In genomic region chr19:42032428-42032827, GRCh38 we compare ENCODE assay signal across 12 cellular contexts. TPM values are rescaled to one million over a fixed set of nuclear protein-coding genes. Genes with fewer than 3 reads are reported as not detected.
A peak's percentile ranks its signal among the peaks of the same experiment; 100 is the strongest.
DNase-seq lines count a peak whose midpoint lies in the region; ATAC-seq and TF ChIP-seq lines count a peak whose summit lies in the region.
"Had no signal": no experiment of that assay in that cellular context is flagged by ENCODE, and none has a peak within 500 bp of the region (broad histone marks: within the 10 kb centered on the region; RNA-seq: fewer than 3 reads in every experiment).

No MANE protein-coding gene starts in this region.

- H3K9me3 Mint-ChIP-seq in glutamatergic neuron (ENCODE audit: unreplicated experiment), result peaks cover 3% of the 10 kb centered on the region
- H3K9me3 Mint-ChIP-seq in stimulated activated memory B cell treated with anti-CD40 and anti-IgM and Interleukin-4, amounts not matched to agents 10 μg/mL and 1 μg/mL and 100 μg/mL, for 72 hours, result no peaks in the 10 kb centered on the region
- H3K9me3 Mint-ChIP-seq: activated naive CD8-positive, alpha-beta T cell treated with anti-CD3 and anti-CD28 coated beads, Interleukin-2, amount 10 ng/mL, durations not matched to agents 7 days and 5 days; dendritic cell treated with granulocyte-macrophage colony-stimulating factor and Interleukin-4, amounts not matched to agents 40 ng/mL and 50 ng/mL, for 4 days had no signal

- H3K27me3 Mint-ChIP-seq in glutamatergic neuron (ENCODE audit: unreplicated experiment), result peaks cover 6% of the 10 kb centered on the region
- peaks cover 12% of the 10 kb centered on the region for H3K27me3 Mint-ChIP-seq in stimulated activated memory B cell treated with anti-CD40 and anti-IgM and Interleukin-4, amounts not matched to agents 10 μg/mL and 1 μg/mL and 100 μg/mL, for 72 hours
- H3K27me3 Mint-ChIP-seq: dendritic cell treated with granulocyte-macrophage colony-stimulating factor and Interleukin-4, amounts not matched to agents 40 ng/mL and 50 ng/mL, for 4 days had no signal

- peak overlapping the region; percentile 26 for H3K4me3 Mint-ChIP-seq in glutamatergic neuron (ENCODE audit: unreplicated experiment)
- no peak overlapping the region for H3K4me3 Mint-ChIP-seq in stimulated activated memory B cell treated with anti-CD40 and anti-IgM and Interleukin-4, amounts not matched to agents 10 μg/mL and 1 μg/mL and 100 μg/mL, for 72 hours
- H3K4me3 Mint-ChIP-seq: activated naive CD8-positive, alpha-beta T cell treated with anti-CD3 and anti-CD28 coated beads, Interleukin-2, amount 10 ng/mL, durations not matched to agents 7 days and 5 days; dendritic cell treated with granulocyte-macrophage colony-stimulating factor and Interleukin-4, amounts not matched to agents 40 ng/mL and 50 ng/mL, for 4 days had no signal

- ATAC-seq in GM18498 (IDR thresholded peaks at IDR 0.05; ENCODE audit: unreplicated experiment) (no peak), GM18520 (IDR thresholded peaks at IDR 0.05; ENCODE audit: unreplicated experiment) (no peak)
- no peak for ATAC-seq in stimulated activated memory B cell treated with anti-CD40 and anti-IgM and Interleukin-4, amounts not matched to agents 10 μg/mL and 1 μg/mL and 100 μg/mL, for 72 hours

- peaks cover 24% of the 10 kb centered on the region for H3K4me1 Mint-ChIP-seq in glutamatergic neuron (ENCODE audit: low read depth, unreplicated experiment)
- H3K4me1 Mint-ChIP-seq in stimulated activated memory B cell treated with anti-CD40 and anti-IgM and Interleukin-4, amounts not matched to agents 10 μg/mL and 1 μg/mL and 100 μg/mL, for 72 hours, result peaks cover 9% of the 10 kb centered on the region
- H3K4me1 Mint-ChIP-seq: activated naive CD8-positive, alpha-beta T cell treated with anti-CD3 and anti-CD28 coated beads, Interleukin-2, amount 10 ng/mL, durations not matched to agents 7 days and 5 days had no signal

- H3K27ac Mint-ChIP-seq in glutamatergic neuron (ENCODE audit: unreplicated experiment), result peak overlapping the region; percentile 76
- no peak overlapping the region for H3K27ac Mint-ChIP-seq in stimulated activated memory B cell treated with anti-CD40 and anti-IgM and Interleukin-4, amounts not matched to agents 10 μg/mL and 1 μg/mL and 100 μg/mL, for 72 hours
- H3K27ac Mint-ChIP-seq: activated naive CD8-positive, alpha-beta T cell treated with anti-CD3 and anti-CD28 coated beads, Interleukin-2, amount 10 ng/mL, durations not matched to agents 7 days and 5 days; dendritic cell treated with granulocyte-macrophage colony-stimulating factor and Interleukin-4, amounts not matched to agents 40 ng/mL and 50 ng/mL, for 4 days had no signal

- no peaks in the 10 kb centered on the region for H3K36me3 Mint-ChIP-seq in glutamatergic neuron (ENCODE audit: unreplicated experiment)
- no peaks in the 10 kb centered on the region for H3K36me3 Mint-ChIP-seq in stimulated activated memory B cell treated with anti-CD40 and anti-IgM and Interleukin-4, amounts not matched to agents 10 μg/mL and 1 μg/mL and 100 μg/mL, for 72 hours
- H3K36me3 Mint-ChIP-seq: activated naive CD8-positive, alpha-beta T cell treated with anti-CD3 and anti-CD28 coated beads, Interleukin-2, amount 10 ng/mL, durations not matched to agents 7 days and 5 days had no signal

- DNase-seq in COLO668 (lab: John Stamatoyannopoulos, UW; ENCODE audit: unreplicated experiment) (peak; percentile 87), NCI-H1105 (lab: John Stamatoyannopoulos, UW) (peak; percentile 89), NCI-H526 (lab: John Stamatoyannopoulos, UW) (peak; percentile 98 to 99), glutamatergic neuron (no peak)
- no peak for DNase-seq in activated T-cell treated with anti-CD3 and anti-CD28 coated beads, Interleukin-2, amount 50 U/mL, for 48 hours
- DNase-seq: activated naive CD8-positive, alpha-beta T cell treated with anti-CD3 and anti-CD28 coated beads, Interleukin-2, amount 10 ng/mL, durations not matched to agents 7 days and 5 days; stimulated activated CD4-positive, alpha-beta T cell treated with anti-CD3 and anti-CD28 coated beads, Interleukin-4, amount 100 ng/mL, for 24 hours; T-helper 9 cell had no signal

- TF ChIP-seq CTCF in glutamatergic neuron (IDR thresholded peaks at IDR 0.05; ENCODE audit: partially characterized antibody, unreplicated experiment), result no peak

RNA-seq across cellular contexts. Expression of gene GRIK5, which starts 37.6 kb away (rescaled TPM):
- 79.1 TPM for total RNA-seq in glutamatergic neuron (ENCODE audit: unreplicated experiment)

RNA-seq across cellular contexts. Expression of gene ATP1A3, which starts 38.4 kb away (rescaled TPM):
- total RNA-seq in glutamatergic neuron (ENCODE audit: unreplicated experiment), result 650 TPM

RNA-seq across cellular contexts. Expression of gene ZNF574, which starts 43.5 kb away (rescaled TPM):
- total RNA-seq in glutamatergic neuron (ENCODE audit: unreplicated experiment), result 24.1 TPM

Comparison
In these comparisons a context has a peak if more than half of its experiments do, and no peak if none do; other contexts are left out.
1. DNase-seq: peak in COLO668 (single experiment), NCI-H1105 (single experiment) and NCI-H526 (2 of 2); none in glutamatergic neuron (single experiment) and activated T-cell treated with anti-CD3 and anti-CD28 coated beads, Interleukin-2, amount 50 U/mL, for 48 hours (0 of 2).